Comparison of ENCODE assay signal across 1 cellular context in the genomic region with DNA sequence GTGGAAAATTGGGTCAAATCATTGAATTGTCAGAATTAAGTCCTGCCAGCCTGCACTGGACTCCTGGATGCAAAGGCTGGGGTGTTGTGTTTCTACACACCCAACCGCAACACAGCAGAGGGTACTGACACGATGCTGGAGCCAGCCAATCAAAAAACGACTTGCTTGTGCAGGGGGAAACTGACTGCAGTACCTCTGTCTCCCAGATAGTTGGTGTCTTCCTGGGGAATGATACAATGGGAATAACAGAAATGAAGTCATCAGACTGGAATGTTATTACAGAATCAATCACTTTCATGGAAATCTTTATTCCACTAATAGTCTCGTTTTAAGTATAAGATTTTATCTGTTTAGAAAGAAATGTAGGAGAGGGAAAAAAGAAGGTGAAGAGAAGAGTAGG.
TF ChIP-seq lines count a peak whose summit lies in the region.

No MANE protein-coding gene starts in this region.

TF ChIP-seq in WTC11, 78 proteins besides CTCF, POLR2A, EP300 and RAD21 (continued from another document):
- no peak for TF ChIP-seq MLX (CRISPR knock-in tag; IDR thresholded peaks at IDR 0.05)
- TF ChIP-seq FOXK1 (CRISPR knock-in tag; IDR thresholded peaks at IDR 0.05), result no peak
- no peak for TF ChIP-seq MAX (CRISPR knock-in tag; IDR thresholded peaks at IDR 0.05)
- TF ChIP-seq, protein P1, sequence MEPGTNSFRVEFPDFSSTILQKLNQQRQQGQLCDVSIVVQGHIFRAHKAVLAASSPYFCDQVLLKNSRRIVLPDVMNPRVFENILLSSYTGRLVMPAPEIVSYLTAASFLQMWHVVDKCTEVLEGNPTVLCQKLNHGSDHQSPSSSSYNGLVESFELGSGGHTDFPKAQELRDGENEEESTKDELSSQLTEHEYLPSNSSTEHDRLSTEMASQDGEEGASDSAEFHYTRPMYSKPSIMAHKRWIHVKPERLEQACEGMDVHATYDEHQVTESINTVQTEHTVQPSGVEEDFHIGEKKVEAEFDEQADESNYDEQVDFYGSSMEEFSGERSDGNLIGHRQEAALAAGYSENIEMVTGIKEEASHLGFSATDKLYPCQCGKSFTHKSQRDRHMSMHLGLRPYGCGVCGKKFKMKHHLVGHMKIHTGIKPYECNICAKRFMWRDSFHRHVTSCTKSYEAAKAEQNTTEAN (CRISPR knock-in tag; IDR thresholded peaks at IDR 0.05), result no peak
TF ChIP-seq in WTC11: peak in this region for 0.
